Comparison of ENCODE assay signal across 1 cellular context in the genomic region with DNA sequence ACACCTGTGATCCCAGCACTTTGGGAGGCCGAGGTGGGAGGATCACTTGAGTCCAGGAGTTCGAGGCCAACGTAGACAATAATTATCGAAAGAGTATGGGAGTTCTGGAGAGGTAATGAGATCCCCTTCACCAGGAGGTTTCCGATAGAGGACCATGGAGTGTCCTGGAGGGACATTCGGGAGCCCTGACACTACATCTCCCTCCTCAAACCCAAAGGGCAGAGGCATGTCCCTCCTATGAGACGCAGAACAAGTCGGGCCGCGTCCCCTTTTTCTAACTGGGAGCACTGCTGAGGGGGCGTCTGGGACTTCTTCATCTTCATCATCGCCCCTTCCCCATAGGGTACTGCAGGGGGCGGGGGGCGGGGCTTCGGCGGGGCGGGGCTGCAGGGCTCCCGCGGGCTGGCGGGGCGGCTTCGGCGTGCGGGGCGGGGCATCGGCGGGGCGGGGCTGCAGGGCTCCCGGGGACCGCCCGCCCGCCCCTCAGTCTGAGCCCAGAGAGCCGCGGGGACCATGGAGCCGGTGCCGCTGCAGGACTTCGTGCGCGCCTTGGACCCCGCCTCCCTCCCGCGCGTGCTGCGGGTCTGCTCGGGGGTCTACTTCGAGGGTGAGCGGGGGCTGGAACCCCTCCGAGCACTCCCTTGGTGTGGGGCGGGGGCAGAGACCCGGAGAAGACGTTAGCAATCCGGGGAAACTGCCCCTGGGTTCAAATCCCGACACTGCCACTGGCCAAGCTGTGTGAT.
TF ChIP-seq lines count a peak whose summit lies in the region.

TSS of gene THEMIS2 (plus strand) at position 486 of the 743 bp plus-strand sequence. CDS start at position 514, 28 bp downstream.

TF ChIP-seq in HepG2, 621 proteins besides CTCF, POLR2A, EP300 and RAD21 (continued from another document):
- TF ChIP-seq ARNT2 (CRISPR knock-in tag; IDR thresholded peaks at IDR 0.05; ENCODE audit: low read depth), result peak; percentile 78; the same call in 1 of the 2 replicates
- peak; percentile 47; the same call in 1 of the 2 replicates for TF ChIP-seq MAX (IDR thresholded peaks at IDR 0.05)
- TF ChIP-seq ZNF101 (CRISPR knock-in tag; IDR thresholded peaks at IDR 0.05; ENCODE audit: borderline replicate concordance, low read depth), result no peak
- peak; percentile 75; the same call in 1 of the 2 replicates for TF ChIP-seq BCL3 (CRISPR knock-in tag; IDR thresholded peaks at IDR 0.05)
- TF ChIP-seq, protein P1, sequence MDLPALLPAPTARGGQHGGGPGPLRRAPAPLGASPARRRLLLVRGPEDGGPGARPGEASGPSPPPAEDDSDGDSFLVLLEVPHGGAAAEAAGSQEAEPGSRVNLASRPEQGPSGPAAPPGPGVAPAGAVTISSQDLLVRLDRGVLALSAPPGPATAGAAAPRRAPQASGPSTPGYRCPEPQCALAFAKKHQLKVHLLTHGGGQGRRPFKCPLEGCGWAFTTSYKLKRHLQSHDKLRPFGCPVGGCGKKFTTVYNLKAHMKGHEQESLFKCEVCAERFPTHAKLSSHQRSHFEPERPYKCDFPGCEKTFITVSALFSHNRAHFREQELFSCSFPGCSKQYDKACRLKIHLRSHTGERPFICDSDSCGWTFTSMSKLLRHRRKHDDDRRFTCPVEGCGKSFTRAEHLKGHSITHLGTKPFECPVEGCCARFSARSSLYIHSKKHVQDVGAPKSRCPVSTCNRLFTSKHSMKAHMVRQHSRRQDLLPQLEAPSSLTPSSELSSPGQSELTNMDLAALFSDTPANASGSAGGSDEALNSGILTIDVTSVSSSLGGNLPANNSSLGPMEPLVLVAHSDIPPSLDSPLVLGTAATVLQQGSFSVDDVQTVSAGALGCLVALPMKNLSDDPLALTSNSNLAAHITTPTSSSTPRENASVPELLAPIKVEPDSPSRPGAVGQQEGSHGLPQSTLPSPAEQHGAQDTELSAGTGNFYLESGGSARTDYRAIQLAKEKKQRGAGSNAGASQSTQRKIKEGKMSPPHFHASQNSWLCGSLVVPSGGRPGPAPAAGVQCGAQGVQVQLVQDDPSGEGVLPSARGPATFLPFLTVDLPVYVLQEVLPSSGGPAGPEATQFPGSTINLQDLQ (CRISPR knock-in tag; IDR thresholded peaks at IDR 0.05), result no peak
- peak; percentile 35; the same call in 1 of the 2 replicates for TF ChIP-seq TAF1 (CRISPR knock-in tag; IDR thresholded peaks at IDR 0.05)
- no peak for TF ChIP-seq YEATS2 (CRISPR knock-in tag; IDR thresholded peaks at IDR 0.05; ENCODE audit: borderline replicate concordance)
- TF ChIP-seq SALL1 (CRISPR knock-in tag; IDR thresholded peaks at IDR 0.05), result no peak
- TF ChIP-seq, protein P2, sequence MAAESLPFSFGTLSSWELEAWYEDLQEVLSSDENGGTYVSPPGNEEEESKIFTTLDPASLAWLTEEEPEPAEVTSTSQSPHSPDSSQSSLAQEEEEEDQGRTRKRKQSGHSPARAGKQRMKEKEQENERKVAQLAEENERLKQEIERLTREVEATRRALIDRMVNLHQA (CRISPR knock-in tag; IDR thresholded peaks at IDR 0.05), result no peak
- peak; percentile 27 for TF ChIP-seq XRCC5 (optimal IDR thresholded peaks at IDR 0.05; ENCODE audit: low read length)
- TF ChIP-seq NCOA2 (CRISPR knock-in tag; IDR thresholded peaks at IDR 0.05), result no peak
- TF ChIP-seq ZNF879 (CRISPR knock-in tag; IDR thresholded peaks at IDR 0.05), result no peak
- TF ChIP-seq THAP11 (CRISPR knock-in tag; IDR thresholded peaks at IDR 0.05), result 0 out of 2 replicates have a peak, but pooled peaks have one; percentile 12
- peak; percentile 12; the same call in 1 of the 2 replicates for TF ChIP-seq PATZ1 (CRISPR knock-in tag; IDR thresholded peaks at IDR 0.05)
- no peak for TF ChIP-seq HINFP (CRISPR knock-in tag; IDR thresholded peaks at IDR 0.05; ENCODE audit: low read depth)
- TF ChIP-seq, protein P3, sequence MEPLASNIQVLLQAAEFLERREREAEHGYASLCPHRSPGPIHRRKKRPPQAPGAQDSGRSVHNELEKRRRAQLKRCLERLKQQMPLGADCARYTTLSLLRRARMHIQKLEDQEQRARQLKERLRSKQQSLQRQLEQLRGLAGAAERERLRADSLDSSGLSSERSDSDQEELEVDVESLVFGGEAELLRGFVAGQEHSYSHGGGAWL (CRISPR knock-in tag; IDR thresholded peaks at IDR 0.05), result peak; percentile 19; the same call in 1 of the 2 replicates
- no peak for TF ChIP-seq ZNF597 (CRISPR knock-in tag; IDR thresholded peaks at IDR 0.05)
- TF ChIP-seq ISL2 (CRISPR knock-in tag; IDR thresholded peaks at IDR 0.05), result no peak
- 0 out of 2 replicates have a peak, but pooled peaks have one; percentile 12 for TF ChIP-seq SAP130 (CRISPR knock-in tag; IDR thresholded peaks at IDR 0.05; ENCODE audit: low read depth)
- TF ChIP-seq IRF2 (CRISPR knock-in tag; IDR thresholded peaks at IDR 0.05), result no peak
- 0 out of 2 replicates have a peak, but pooled peaks have one; percentile 21 for TF ChIP-seq ZNF441 (CRISPR knock-in tag; IDR thresholded peaks at IDR 0.05; ENCODE audit: borderline replicate concordance)
- TF ChIP-seq ZNF576 (CRISPR knock-in tag; IDR thresholded peaks at IDR 0.05), result no peak
- TF ChIP-seq ZFY (CRISPR knock-in tag; IDR thresholded peaks at IDR 0.05), result no peak
- TF ChIP-seq EEA1 (CRISPR knock-in tag; IDR thresholded peaks at IDR 0.05; ENCODE audit: borderline replicate concordance), result 0 out of 2 replicates have a peak, but pooled peaks have one; percentile 22
- TF ChIP-seq MEIS2 (CRISPR knock-in tag; IDR thresholded peaks at IDR 0.05), result 0 out of 2 replicates have a peak, but pooled peaks have one; percentile 0
- TF ChIP-seq, protein P4, sequence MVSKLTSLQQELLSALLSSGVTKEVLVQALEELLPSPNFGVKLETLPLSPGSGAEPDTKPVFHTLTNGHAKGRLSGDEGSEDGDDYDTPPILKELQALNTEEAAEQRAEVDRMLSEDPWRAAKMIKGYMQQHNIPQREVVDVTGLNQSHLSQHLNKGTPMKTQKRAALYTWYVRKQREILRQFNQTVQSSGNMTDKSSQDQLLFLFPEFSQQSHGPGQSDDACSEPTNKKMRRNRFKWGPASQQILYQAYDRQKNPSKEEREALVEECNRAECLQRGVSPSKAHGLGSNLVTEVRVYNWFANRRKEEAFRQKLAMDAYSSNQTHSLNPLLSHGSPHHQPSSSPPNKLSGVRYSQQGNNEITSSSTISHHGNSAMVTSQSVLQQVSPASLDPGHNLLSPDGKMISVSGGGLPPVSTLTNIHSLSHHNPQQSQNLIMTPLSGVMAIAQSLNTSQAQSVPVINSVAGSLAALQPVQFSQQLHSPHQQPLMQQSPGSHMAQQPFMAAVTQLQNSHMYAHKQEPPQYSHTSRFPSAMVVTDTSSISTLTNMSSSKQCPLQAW (CRISPR knock-in tag; IDR thresholded peaks at IDR 0.05), result no peak
- TF ChIP-seq, protein P5, sequence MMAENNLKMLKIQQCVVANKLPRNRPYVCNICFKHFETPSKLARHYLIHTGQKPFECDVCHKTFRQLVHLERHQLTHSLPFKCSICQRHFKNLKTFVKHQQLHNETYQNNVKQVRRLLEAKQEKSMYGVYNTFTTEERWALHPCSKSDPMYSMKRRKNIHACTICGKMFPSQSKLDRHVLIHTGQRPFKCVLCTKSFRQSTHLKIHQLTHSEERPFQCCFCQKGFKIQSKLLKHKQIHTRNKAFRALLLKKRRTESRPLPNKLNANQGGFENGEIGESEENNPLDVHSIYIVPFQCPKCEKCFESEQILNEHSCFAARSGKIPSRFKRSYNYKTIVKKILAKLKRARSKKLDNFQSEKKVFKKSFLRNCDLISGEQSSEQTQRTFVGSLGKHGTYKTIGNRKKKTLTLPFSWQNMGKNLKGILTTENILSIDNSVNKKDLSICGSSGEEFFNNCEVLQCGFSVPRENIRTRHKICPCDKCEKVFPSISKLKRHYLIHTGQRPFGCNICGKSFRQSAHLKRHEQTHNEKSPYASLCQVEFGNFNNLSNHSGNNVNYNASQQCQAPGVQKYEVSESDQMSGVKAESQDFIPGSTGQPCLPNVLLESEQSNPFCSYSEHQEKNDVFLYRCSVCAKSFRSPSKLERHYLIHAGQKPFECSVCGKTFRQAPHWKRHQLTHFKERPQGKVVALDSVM (CRISPR knock-in tag; IDR thresholded peaks at IDR 0.05), result peak; percentile 79; the same call in 1 of the 2 replicates
- peak; percentile 75; the same call in 1 of the 2 replicates for TF ChIP-seq ZNF547 (CRISPR knock-in tag; IDR thresholded peaks at IDR 0.05)
- TF ChIP-seq ELF3 (CRISPR knock-in tag; IDR thresholded peaks at IDR 0.05), result no peak
- 0 out of 2 replicates have a peak, but pooled peaks have one; percentile 19 for TF ChIP-seq MYPOP (CRISPR knock-in tag; IDR thresholded peaks at IDR 0.05)
- 0 out of 2 replicates have a peak, but pooled peaks have one; percentile 65 for TF ChIP-seq ZNF670 (CRISPR knock-in tag; IDR thresholded peaks at IDR 0.05; ENCODE audit: borderline replicate concordance)
- TF ChIP-seq KDM2A (CRISPR knock-in tag; IDR thresholded peaks at IDR 0.05; ENCODE audit: borderline replicate concordance, low read depth), result 0 out of 2 replicates have a peak, but pooled peaks have one; percentile 12
- TF ChIP-seq, protein P6, sequence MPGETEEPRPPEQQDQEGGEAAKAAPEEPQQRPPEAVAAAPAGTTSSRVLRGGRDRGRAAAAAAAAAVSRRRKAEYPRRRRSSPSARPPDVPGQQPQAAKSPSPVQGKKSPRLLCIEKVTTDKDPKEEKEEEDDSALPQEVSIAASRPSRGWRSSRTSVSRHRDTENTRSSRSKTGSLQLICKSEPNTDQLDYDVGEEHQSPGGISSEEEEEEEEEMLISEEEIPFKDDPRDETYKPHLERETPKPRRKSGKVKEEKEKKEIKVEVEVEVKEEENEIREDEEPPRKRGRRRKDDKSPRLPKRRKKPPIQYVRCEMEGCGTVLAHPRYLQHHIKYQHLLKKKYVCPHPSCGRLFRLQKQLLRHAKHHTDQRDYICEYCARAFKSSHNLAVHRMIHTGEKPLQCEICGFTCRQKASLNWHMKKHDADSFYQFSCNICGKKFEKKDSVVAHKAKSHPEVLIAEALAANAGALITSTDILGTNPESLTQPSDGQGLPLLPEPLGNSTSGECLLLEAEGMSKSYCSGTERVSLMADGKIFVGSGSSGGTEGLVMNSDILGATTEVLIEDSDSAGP (CRISPR knock-in tag; IDR thresholded peaks at IDR 0.05; ENCODE audit: borderline replicate concordance), result peak; percentile 43; the same call in 1 of the 2 replicates
- 0 out of 2 replicates have a peak, but pooled peaks have one; percentile 22 for TF ChIP-seq ZNF124 (CRISPR knock-in tag; IDR thresholded peaks at IDR 0.05)
TF ChIP-seq in HepG2: peak in this region for 21.
